ENCODE assay signal across 19 cellular contexts in genomic region chr1:25573961-25574360, GRCh38. TPM values are rescaled to one million over a fixed set of nuclear protein-coding genes. Genes with fewer than 3 reads are reported as not detected.
DNase-seq lines count a peak whose midpoint lies in the region; ATAC-seq and TF ChIP-seq lines count a peak whose summit lies in the region.
"Had no signal": no experiment of that assay in that cellular context is flagged by ENCODE, and none has a peak within 500 bp of the region (broad histone marks: within the 10 kb centered on the region; RNA-seq: fewer than 3 reads in every experiment).

No MANE protein-coding gene starts in this region.

- H3K18ac ChIP-seq in neuronal stem cell (ENCODE audit: low read length), result no peak overlapping the region

- H3K9me3 ChIP-seq in left lung, result no peaks in the 10 kb centered on the region
- no peaks in the 10 kb centered on the region for H3K9me3 ChIP-seq in neuronal stem cell (replicated peaks in 1 of 2; ENCODE audit: control insufficient read depth in 2 of 2, insufficient read depth in 1 of 2, low read depth in 1 of 2, low read length in 2 of 2)
- H3K9me3 ChIP-seq: BLaER1, HAP-1 had no signal

- no CpG with 5 or more reads among the region's 8 CpGs for WGBS in neuronal stem cell (ENCODE audit: extremely low coverage in 2 of 2, insufficient read length in 2 of 2, insufficient replicate concordance in 1 of 2), 2 donors

- H2AFZ ChIP-seq in neuronal stem cell (ENCODE audit: low read length), result no peak overlapping the region

- peaks cover 39% of the 10 kb centered on the region for H3K4me1 Mint-ChIP-seq in WTC11

- POLR2A ChIA-PET in WTC11 (lab: Charles Lee), result no interaction called here

- H3K27ac Mint-ChIP-seq in WTC11, result no peak overlapping the region

- H2BK120ac ChIP-seq in neuronal stem cell (ENCODE audit: low read depth, low read length), result no peak overlapping the region

- peak overlapping the region; percentile 83 for H2AK5ac ChIP-seq in neuronal stem cell (ENCODE audit: low read depth, low read length)

- H2BK15ac ChIP-seq in neuronal stem cell (ENCODE audit: low read length), result peak overlapping the region; percentile 32

- H3K27me3 ChIP-seq in left lung (no peaks in the 10 kb centered on the region), neuronal stem cell (ENCODE audit: control insufficient read depth in 3 of 3, insufficient read depth in 3 of 3, low read depth in 1 of 3, low read length in 3 of 3) (no peaks in the 10 kb centered on the region)
- H3K27me3 ChIP-seq: BLaER1 had no signal

- no peaks in the 10 kb centered on the region for H3K36me3 Mint-ChIP-seq in WTC11

- H3K4me1 ChIP-seq in left lung (peaks cover 6 to 9% of the 10 kb centered on the region in 2 donors), neuronal stem cell (ENCODE audit: control insufficient read depth in 2 of 2, insufficient read depth in 1 of 2, low read depth in 1 of 2, low read length in 2 of 2) (peaks cover 17 to 25% of the 10 kb centered on the region in 2 donors)
- H3K4me1 ChIP-seq: HAP-1 had no signal

- no peak overlapping the region for H4K8ac ChIP-seq in neuronal stem cell (ENCODE audit: low read depth, low read length)

- no peak overlapping the region for H3K4me2 ChIP-seq in neuronal stem cell (ENCODE audit: insufficient read depth, low read length, poor library complexity, severe bottlenecking)
- H3K4me2 ChIP-seq: BLaER1 had no signal

- H3K9ac ChIP-seq in neuronal stem cell (ENCODE audit: low read depth, low read length, poor library complexity), result no peak overlapping the region
- H3K9ac ChIP-seq: BLaER1 had no signal

- TF ChIP-seq CTCF in WTC11 (IDR thresholded peaks at IDR 0.05) (no peak), left lung (IDR thresholded peaks at IDR 0.05) (no peak)

- H3K36me3 ChIP-seq in left lung (no peaks in the 10 kb centered on the region), neuronal stem cell (replicated peaks in 1 of 2; ENCODE audit: control insufficient read depth in 2 of 2, insufficient read depth in 2 of 2, low read length in 2 of 2) (no peaks in the 10 kb centered on the region)
- H3K36me3 ChIP-seq: BLaER1, HAP-1 had no signal

- H4K91ac ChIP-seq in neuronal stem cell (ENCODE audit: low read depth, low read length, poor library complexity), result no peak overlapping the region

- H2BK5ac ChIP-seq in neuronal stem cell (ENCODE audit: low read length), result peak overlapping the region; percentile 2

- H3K4me3 Mint-ChIP-seq in WTC11, result no peak overlapping the region

- peak overlapping the region; percentile 11 for H3K14ac ChIP-seq in neuronal stem cell (ENCODE audit: low read length)

- no peak overlapping the region for H3K4ac ChIP-seq in neuronal stem cell (ENCODE audit: low read length)

- CTCF ChIA-PET in WTC11 (lab: Charles Lee), result interaction anchor here (0.8 to 2.5 kb wide), 15 partner anchors 8 to 244 kb away, joined by 3 to 38 read pairs (median 9); partner anchors contain the start of genes LDLRAP1, MTFR1L and SELENON

- ATAC-seq in WTC11 (no peak), left lung (peak; percentile 57), HG03571 (IDR thresholded peaks at IDR 0.05; ENCODE audit: unreplicated experiment) (no peak)
- ATAC-seq: GM12878 had no signal

- DNase-seq in NCI-H146 (lab: John Stamatoyannopoulos, UW) (peak; percentile 56), NCI-H146 treated with DMSO at 0.1 percent for 48 hours (lab: John Stamatoyannopoulos, UW; ENCODE audit: unreplicated experiment) (no peak), WTC11 (ENCODE audit: low spot score) (no peak), left lung (no peak), neuronal stem cell (ENCODE audit: low spot score) (no peak), C1 segment of cervical spinal cord (lab: John Stamatoyannopoulos, UW) (no peak), NCI-H2227 treated with DMSO at 0.1 percent for 48 hours (lab: John Stamatoyannopoulos, UW) (no peak)
- DNase-seq: 8988T; CD8-positive, alpha-beta memory T cell; DND-41; GDM1; NCI-H1694; NCI-H2107; NCI-H524 treated with DMSO at 0.1 percent for 48 hours had no signal

- no peak overlapping the region for H3K23ac ChIP-seq in neuronal stem cell (ENCODE audit: low read depth, low read length, poor library complexity)

- H3K79me1 ChIP-seq in neuronal stem cell (ENCODE audit: low read depth, low read length), result no peaks in the 10 kb centered on the region

- no peak overlapping the region for H2BK12ac ChIP-seq in neuronal stem cell (ENCODE audit: low read length)

- H3K4me3 ChIP-seq in left lung (no peak overlapping the region), neuronal stem cell (ENCODE audit: low read length in 2 of 2) (no peak overlapping the region)
- H3K4me3 ChIP-seq: BLaER1, GM12878, HAP-1 had no signal

- peak overlapping the region in 1 of 2 donors; percentile 29 for H3K27ac ChIP-seq in left lung
- H3K27ac ChIP-seq in neuronal stem cell (replicated peaks; ENCODE audit: low read length), result no peak overlapping the region
- H3K27ac ChIP-seq: BLaER1, HL-60 had no signal

- H3K27me3 Mint-ChIP-seq in WTC11 (ENCODE audit: low read depth), result no peaks in the 10 kb centered on the region; the same call in 1 of the 2 replicates
- H3K27me3 Mint-ChIP-seq: CD8-positive, alpha-beta memory T cell had no signal

- intact Hi-C loops in left lung (cut with DNase I), result no loop called here

- H3K9me3 Mint-ChIP-seq in WTC11, result no peaks in the 10 kb centered on the region
- H3K9me3 Mint-ChIP-seq: CD8-positive, alpha-beta memory T cell had no signal

TF ChIP-seq in WTC11, 78 proteins besides CTCF, POLR2A, EP300 and RAD21:
- TF ChIP-seq CREM (CRISPR knock-in tag; IDR thresholded peaks at IDR 0.05) (no peak), ZNF423 (CRISPR knock-in tag; IDR thresholded peaks at IDR 0.05) (0 out of 2 replicates have a peak, but pooled peaks have one; percentile 9)

RNA-seq across cellular contexts. Expression of gene LDLRAP1, which starts 30.6 kb away (rescaled TPM):
- total RNA-seq in WTC11 (2021) (14.1 to 16.3 TPM (median 14.2 TPM) in 3 replicates), left lung (10 to 100 TPM; 24.2 to 25.0 TPM)
- 5.0 TPM for polyA plus RNA-seq in neuronal stem cell (2013, experiment 1 of 2)
- polyA plus RNA-seq in neuronal stem cell (2013, experiment 2 of 2), result 5.4 TPM

RNA-seq across cellular contexts. Expression of gene MAN1C1, which starts 42.6 kb away (rescaled TPM):
- total RNA-seq in WTC11 (2021) (10.4 to 16.8 TPM (median 12.2 TPM) in 3 replicates), left lung (10 to 100 TPM; 15.3 to 20.3 TPM)
- polyA plus RNA-seq in neuronal stem cell (2013, experiment 1 of 2), result 7.3 TPM
- polyA plus RNA-seq in neuronal stem cell (2013, experiment 2 of 2), result 7.1 TPM
